Comparison of ENCODE assay signal across 29 cellular contexts in the genomic region with DNA sequence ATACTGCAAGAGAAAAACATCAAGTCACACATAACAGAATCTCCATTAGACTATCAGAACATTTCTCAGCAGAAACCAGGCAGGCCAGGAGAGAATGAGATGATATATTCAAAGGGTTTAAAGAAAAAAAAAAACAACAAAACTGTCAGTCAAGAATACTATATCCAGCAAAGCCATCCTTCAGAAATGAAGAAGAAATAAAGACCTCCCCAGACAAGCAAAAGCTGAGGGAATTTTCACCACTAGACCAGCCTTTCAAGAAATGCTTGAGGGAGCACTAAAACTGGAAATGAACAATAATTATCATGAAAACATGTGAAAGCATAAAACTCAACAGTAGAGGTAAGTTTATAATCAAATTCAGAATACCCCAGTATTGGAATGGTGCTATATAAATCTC. TPM values are rescaled to one million over a fixed set of nuclear protein-coding genes. Genes with fewer than 3 reads are reported as not detected.
"Had no signal": no experiment of that assay in that cellular context is flagged by ENCODE, and none has a peak within 500 bp of the region (broad histone marks: within the 10 kb centered on the region; RNA-seq: fewer than 3 reads in every experiment).

No MANE protein-coding gene starts in this region.

- H3K36me3 Mint-ChIP-seq: type B pancreatic cell had no signal

- DNase-seq: stimulated activated CD4-positive, alpha-beta T cell treated with anti-CD3 and anti-CD28 coated beads, Interleukin-2, amount 100 ng/mL, for 48 hours; stimulated activated CD4-positive, alpha-beta T cell treated with anti-CD3 and anti-CD28 coated beads, Interleukin-4, amount 100 ng/mL, for 1 hour; stimulated activated CD4-positive, alpha-beta T cell treated with anti-CD3 and anti-CD28 coated beads, Interleukin-4, amount 100 ng/mL, for 24 hours; stimulated activated CD4-positive, alpha-beta T cell treated with anti-CD3 and anti-CD28 coated beads, Interleukin-4, amount 100 ng/mL, for 4 hours; stimulated activated CD8-positive, alpha-beta memory T cell treated with anti-CD3 and anti-CD28 coated beads, Interleukin-4, amount 100 ng/mL, for 48 hours; stimulated activated naive CD4-positive, alpha-beta T cell; stimulated activated naive CD4-positive, alpha-beta T cell treated with Interleukin-2 at 50 U/mL for 16 hours; stimulated activated naive CD8-positive, alpha-beta T cell treated with anti-CD3 and anti-CD28 coated beads, Interleukin-15, amount 100 ng/mL, for 72 hours; stimulated activated naive CD8-positive, alpha-beta T cell treated with anti-CD3 and anti-CD28 coated beads, Interleukin-15, Interleukin-2, amounts not matched to agents 100 U/mL and 50 U/mL, for 24 hours; stomach; substantia nigra; testis; thyroid gland; tibial artery; transverse colon; trophoblast cell; upper lobe of left lung; upper lobe of right lung; uterus had no signal

- H3K27ac Mint-ChIP-seq: stimulated activated effector memory CD8-positive, alpha-beta T cell treated with anti-CD3 and anti-CD28 coated beads, Interleukin-12 subunit alpha, Interleukin-12 subunit beta, amount 100 ng/mL, for 72 hours; stimulated activated memory B cell treated with anti-CD40 and anti-IgM and Interleukin-4, amounts not matched to agents 10 μg/mL and 1 μg/mL and 100 μg/mL, for 72 hours; stimulated activated naive CD8-positive, alpha-beta T cell treated with anti-CD3 and anti-CD28 coated beads, Interleukin-15, amount 100 ng/mL, for 72 hours; stimulated activated naive CD8-positive, alpha-beta T cell treated with anti-CD3 and anti-CD28 coated beads, Interleukin-15, Interleukin-2, amounts not matched to agents 100 ng/mL and 50 ng/mL, for 24 hours; type B pancreatic cell had no signal

- H3K4me3 Mint-ChIP-seq: stimulated activated effector memory CD8-positive, alpha-beta T cell treated with anti-CD3 and anti-CD28 coated beads, Interleukin-12 subunit alpha, Interleukin-12 subunit beta, amount 100 ng/mL, for 72 hours; stimulated activated memory B cell treated with anti-CD40 and anti-IgM and Interleukin-4, amounts not matched to agents 10 μg/mL and 1 μg/mL and 100 μg/mL, for 72 hours; stimulated activated naive CD8-positive, alpha-beta T cell treated with anti-CD3 and anti-CD28 coated beads, Interleukin-15, amount 100 ng/mL, for 72 hours; stimulated activated naive CD8-positive, alpha-beta T cell treated with anti-CD3 and anti-CD28 coated beads, Interleukin-15, Interleukin-2, amounts not matched to agents 100 ng/mL and 50 ng/mL, for 24 hours; type B pancreatic cell had no signal

- H3K27ac ChIP-seq: stomach, suprapubic skin, testis, thoracic aorta, thyroid gland, tibial artery, tibial nerve, transverse colon, upper lobe of left lung, upper lobe of right lung, uterus, vagina had no signal

- H3K36me3 ChIP-seq: stomach, suprapubic skin, thoracic aorta, thyroid gland, tibial artery, transverse colon, upper lobe of left lung, upper lobe of right lung, uterus, vagina had no signal

- H3K4me1 ChIP-seq: testis, uterus had no signal

- H3K9me3 ChIP-seq: suprapubic skin, testis, thoracic aorta, thyroid gland, transverse colon, upper lobe of right lung, uterus, vagina had no signal

- H3K9me3 Mint-ChIP-seq: stimulated activated effector memory CD8-positive, alpha-beta T cell treated with anti-CD3 and anti-CD28 coated beads, Interleukin-12 subunit alpha, Interleukin-12 subunit beta, amount 100 ng/mL, for 72 hours; type B pancreatic cell had no signal

- H3K4me3 ChIP-seq: stomach, suprapubic skin, testis, thoracic aorta, thyroid gland, tibial artery, tibial nerve, transverse colon, upper lobe of left lung, upper lobe of right lung, uterus, vagina had no signal

- H3K27me3 Mint-ChIP-seq: stimulated activated memory B cell treated with anti-CD40 and anti-IgM and Interleukin-4, amounts not matched to agents 10 μg/mL and 1 μg/mL and 100 μg/mL, for 72 hours; stimulated activated naive CD8-positive, alpha-beta T cell treated with anti-CD3 and anti-CD28 coated beads, Interleukin-15, Interleukin-2, amounts not matched to agents 100 ng/mL and 50 ng/mL, for 24 hours had no signal

- FAIRE-seq: urothelium cell line had no signal

- ATAC-seq: stimulated activated effector memory CD8-positive, alpha-beta T cell treated with anti-CD3 and anti-CD28 coated beads, Interleukin-12 subunit alpha, Interleukin-12 subunit beta, amount 100 ng/mL, for 72 hours; stimulated activated memory B cell treated with anti-CD40 and anti-IgM and Interleukin-4, amounts not matched to agents 10 μg/mL and 1 μg/mL and 100 μg/mL, for 72 hours; stimulated activated naive CD8-positive, alpha-beta T cell treated with anti-CD3 and anti-CD28 coated beads, Interleukin-15, amount 100 ng/mL, for 72 hours; stimulated activated naive CD8-positive, alpha-beta T cell treated with anti-CD3 and anti-CD28 coated beads, Interleukin-15, Interleukin-2, amounts not matched to agents 100 U/mL and 50 U/mL, for 24 hours; upper lobe of right lung had no signal

RNA-seq across cellular contexts. Expression of gene MCOLN2, which starts 47.2 kb away (rescaled TPM):
- total RNA-seq: temporal lobe had no signal
